In the genomic region with DNA sequence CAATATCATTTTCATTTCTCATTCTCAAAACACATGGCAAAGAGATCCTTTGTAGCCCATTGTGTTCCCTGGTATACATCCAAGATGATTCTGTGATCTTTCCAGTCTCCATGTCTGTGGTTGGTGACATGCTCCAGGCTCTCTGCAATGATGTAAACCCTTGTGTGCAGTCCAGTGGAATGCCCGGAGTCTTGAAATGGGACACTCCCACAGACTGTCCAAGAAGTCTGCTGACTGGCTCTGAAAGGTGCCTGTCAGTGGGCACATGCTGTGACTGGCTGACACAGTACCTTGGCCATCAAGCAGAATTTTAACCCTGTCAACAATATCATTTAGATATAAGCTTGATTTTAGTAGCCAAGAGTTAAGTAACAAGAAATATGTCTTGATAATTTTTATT, we compare ENCODE assay signal across 8 cellular contexts.
DNase-seq lines count a peak whose midpoint lies in the region; ATAC-seq and TF ChIP-seq lines count a peak whose summit lies in the region.

No MANE protein-coding gene starts in this region.

- RAD21 ChIA-PET in HCT116 (lab: Charles Lee; ENCODE audit: low non-redundant PET in 1 of 2, low total read pairs in 2 of 2, uncharacterized antibody in 2 of 2, unreplicated experiment in 2 of 2), result no interaction called here

- no peak overlapping the region for H3K4me3 Mint-ChIP-seq in CD8-positive, alpha-beta memory T cell
- no peak overlapping the region for H3K4me3 Mint-ChIP-seq in activated naive CD4-positive, alpha-beta T cell treated with anti-CD3 and anti-CD28 coated beads for 36 hours

- H3K9me3 Mint-ChIP-seq in CD8-positive, alpha-beta memory T cell, result no peaks in the 10 kb centered on the region
- no peaks in the 10 kb centered on the region for H3K9me3 Mint-ChIP-seq in activated naive CD4-positive, alpha-beta T cell treated with anti-CD3 and anti-CD28 coated beads for 36 hours

- no TSS peak for BruUV-seq in HCT116 (replicated peaks; lab: Mats Ljungman, UMichigan)

- peaks cover 0 to 4% (median 0%) of the 10 kb centered on the region in 3 donors for H3K36me3 Mint-ChIP-seq in CD8-positive, alpha-beta memory T cell
- H3K36me3 Mint-ChIP-seq in activated naive CD4-positive, alpha-beta T cell treated with anti-CD3 and anti-CD28 coated beads for 36 hours (ENCODE audit: low read depth), result no peaks in the 10 kb centered on the region

- ATAC-seq in HCT116, result peak; percentile 76

- no peak for TF ChIP-seq RAD21 in HCT116 (IDR thresholded peaks at IDR 0.05; ENCODE audit: low read depth)

- in situ Hi-C loops in brain microvascular endothelial cell (cut with HindIII; ENCODE audit: low pct_ligation_motif_present, low sequenced_read_pairs), result no loop called here

- no peaks in the 10 kb centered on the region for H3K79me2 ChIP-seq in HCT116 (ENCODE audit: insufficient read depth, low read length)

- no peak for TF ChIP-seq CTCF in HCT116 (IDR thresholded peaks at IDR 0.05 in 2 of 3, conservative IDR thresholded peaks at IDR 0.05 in 1 of 3; ENCODE audit: borderline replicate concordance in 1 of 3, insufficient read depth in 1 of 3, low read depth in 2 of 3, low read length in 2 of 3)
- TF ChIP-seq CTCF in brain microvascular endothelial cell (IDR thresholded peaks at IDR 0.05; ENCODE audit: low read depth, low read length, missing control alignments), result no peak

- POLR2A ChIA-PET in HCT116 (lab: Charles Lee), result no interaction called here
- POLR2A ChIA-PET in CD8-positive, alpha-beta memory T cell (lab: Charles Lee), result no interaction called here

- H3K9me2 ChIP-seq in HCT116 (ENCODE audit: insufficient read depth), result no peaks in the 10 kb centered on the region

- H3K9ac ChIP-seq in HCT116 (ENCODE audit: low read length) (no peak overlapping the region), stomach smooth muscle (ENCODE audit: low read length in 2 of 2) (no peak overlapping the region)

- H4K20me1 ChIP-seq in HCT116 (ENCODE audit: insufficient read depth), result no peaks in the 10 kb centered on the region

- H3K4me2 ChIP-seq in HCT116 (ENCODE audit: low read length), result no peak overlapping the region

- H3K4me1 Mint-ChIP-seq in CD8-positive, alpha-beta memory T cell, result no peaks in the 10 kb centered on the region
- no peaks in the 10 kb centered on the region for H3K4me1 Mint-ChIP-seq in activated naive CD4-positive, alpha-beta T cell treated with anti-CD3 and anti-CD28 coated beads for 36 hours (ENCODE audit: low read depth)

- H3K4me1 ChIP-seq in HCT116 (ENCODE audit: control insufficient read depth in 1 of 2, insufficient read depth in 2 of 2, low read length in 2 of 2), result no peaks in the 10 kb centered on the region
- H3K4me1 ChIP-seq in stomach smooth muscle (ENCODE audit: control insufficient read depth, insufficient read depth, low read length), result peaks cover 4% of the 10 kb centered on the region
- H3K4me1 ChIP-seq in CD8-positive, alpha-beta memory T cell (ENCODE audit: insufficient read depth, low read length), result no peaks in the 10 kb centered on the region

- no peak for DNase-seq in HCT116 (ENCODE audit: low read depth, low spot score)
- DNase-seq in brain microvascular endothelial cell, result peak; percentile 72
- DNase-seq in hippocampal formation (lab: John Stamatoyannopoulos, UW), result peak; percentile 80 to 90
- no peak for DNase-seq in CD8-positive, alpha-beta memory T cell
- no peak for DNase-seq in NAMALWA (ENCODE audit: low spot score)
- DNase-seq in activated naive CD4-positive, alpha-beta T cell treated with anti-CD3 and anti-CD28 coated beads for 36 hours, result no peak
- no peak for DNase-seq in NCI-H2029 treated with DMSO at 0.1 percent for 48 hours (lab: John Stamatoyannopoulos, UW)

- TF ChIP-seq POLR2A in HCT116 (IDR thresholded peaks at IDR 0.05; ENCODE audit: borderline replicate concordance, extremely low read depth, insufficient read depth, insufficient read length), result no peak

- no peaks in the 10 kb centered on the region for H3K9me3 ChIP-seq in HCT116 (ENCODE audit: control insufficient read depth in 1 of 2, insufficient read depth in 1 of 2, low read depth in 1 of 2, low read length in 2 of 2)
- H3K9me3 ChIP-seq in stomach smooth muscle (ENCODE audit: control insufficient read depth in 2 of 2, low read length in 2 of 2), result no peaks in the 10 kb centered on the region
- no peaks in the 10 kb centered on the region for H3K9me3 ChIP-seq in CD8-positive, alpha-beta memory T cell (ENCODE audit: low read length)

- H3K36me3 ChIP-seq in HCT116 (ENCODE audit: control insufficient read depth in 1 of 2, insufficient read depth in 2 of 2, low read length in 2 of 2) (no peaks in the 10 kb centered on the region), brain microvascular endothelial cell (replicated peaks) (no peaks in the 10 kb centered on the region), stomach smooth muscle (ENCODE audit: control insufficient read depth in 2 of 2, insufficient read depth in 2 of 2, low read length in 2 of 2) (no peaks in the 10 kb centered on the region)
- no peaks in the 10 kb centered on the region for H3K36me3 ChIP-seq in CD8-positive, alpha-beta memory T cell (ENCODE audit: insufficient read depth, low read length)

- peaks cover 4 to 19% of the 10 kb centered on the region in 2 donors for H3K27me3 Mint-ChIP-seq in CD8-positive, alpha-beta memory T cell
- peaks cover 14% of the 10 kb centered on the region for H3K27me3 Mint-ChIP-seq in activated naive CD4-positive, alpha-beta T cell treated with anti-CD3 and anti-CD28 coated beads for 36 hours (ENCODE audit: low read depth)

- intact Hi-C loops in HCT116 (cut with micrococcal nuclease), result no loop called here
- intact Hi-C loops in activated naive CD4-positive, alpha-beta T cell treated with anti-CD3 and anti-CD28 coated beads for 36 hours (cut with micrococcal nuclease), result no loop called here

- H3K27ac Mint-ChIP-seq in CD8-positive, alpha-beta memory T cell, result no peak overlapping the region
- no peak overlapping the region for H3K27ac Mint-ChIP-seq in activated naive CD4-positive, alpha-beta T cell treated with anti-CD3 and anti-CD28 coated beads for 36 hours

- CTCF ChIA-PET in HCT116 (lab: Charles Lee), result no interaction called here
- CTCF ChIA-PET in CD8-positive, alpha-beta memory T cell (lab: Charles Lee), result no interaction called here
- CTCF ChIA-PET in activated naive CD4-positive, alpha-beta T cell treated with anti-CD3 and anti-CD28 coated beads for 36 hours (lab: Charles Lee), result no interaction called here

- no peaks in the 10 kb centered on the region for H3K27me3 ChIP-seq in HCT116 (ENCODE audit: insufficient read depth, low read length)
- no peaks in the 10 kb centered on the region for H3K27me3 ChIP-seq in brain microvascular endothelial cell (replicated peaks)
- H3K27me3 ChIP-seq in stomach smooth muscle (ENCODE audit: control insufficient read depth in 1 of 2, insufficient read depth in 2 of 2, low read length in 2 of 2), result no peaks in the 10 kb centered on the region
- H3K27me3 ChIP-seq in CD8-positive, alpha-beta memory T cell (ENCODE audit: insufficient read depth, low read length, poor library complexity, severe bottlenecking), result no peaks in the 10 kb centered on the region

- H2AFZ ChIP-seq in HCT116 (ENCODE audit: low read depth, low read length, poor library complexity, severe bottlenecking), result no peak overlapping the region

- H3K27ac ChIP-seq in HCT116 (ENCODE audit: low read depth, low read length) (no peak overlapping the region), brain microvascular endothelial cell (no peak overlapping the region), stomach smooth muscle (ENCODE audit: low read length) (peak overlapping the region; percentile 70)
- H3K27ac ChIP-seq in CD8-positive, alpha-beta memory T cell (ENCODE audit: low read depth, low read length), result no peak overlapping the region

- H3K4me3 ChIP-seq in HCT116 (replicated peaks in 1 of 2; ENCODE audit: low read depth in 1 of 2, low read length in 2 of 2), result no peak overlapping the region
- no peak overlapping the region for H3K4me3 ChIP-seq in brain microvascular endothelial cell (ENCODE audit: low read depth, low read length)
- H3K4me3 ChIP-seq in stomach smooth muscle (ENCODE audit: low read length in 2 of 2), result no peak overlapping the region
- no peak overlapping the region for H3K4me3 ChIP-seq in CD8-positive, alpha-beta memory T cell (ENCODE audit: low read length)

TF ChIP-seq in HCT116, 20 proteins besides CTCF, POLR2A, EP300 and RAD21:
- TF ChIP-seq FOSL1 (IDR thresholded peaks at IDR 0.05; ENCODE audit: low read depth) (no peak), POLR2AphosphoS5 (IDR thresholded peaks at IDR 0.05; ENCODE audit: low read depth, low read length) (no peak), ZFX (IDR thresholded peaks at IDR 0.05) (no peak), YY1 (IDR thresholded peaks at IDR 0.05; ENCODE audit: extremely low read depth, insufficient replicate concordance, low read depth, low read length) (no peak), ZNF274 (IDR thresholded peaks at IDR 0.05; ENCODE audit: low read depth, low read length) (no peak), EZH2 (IDR thresholded peaks at IDR 0.05) (no peak), JUND (IDR thresholded peaks at IDR 0.05) (no peak)
- TF ChIP-seq, protein P1, sequence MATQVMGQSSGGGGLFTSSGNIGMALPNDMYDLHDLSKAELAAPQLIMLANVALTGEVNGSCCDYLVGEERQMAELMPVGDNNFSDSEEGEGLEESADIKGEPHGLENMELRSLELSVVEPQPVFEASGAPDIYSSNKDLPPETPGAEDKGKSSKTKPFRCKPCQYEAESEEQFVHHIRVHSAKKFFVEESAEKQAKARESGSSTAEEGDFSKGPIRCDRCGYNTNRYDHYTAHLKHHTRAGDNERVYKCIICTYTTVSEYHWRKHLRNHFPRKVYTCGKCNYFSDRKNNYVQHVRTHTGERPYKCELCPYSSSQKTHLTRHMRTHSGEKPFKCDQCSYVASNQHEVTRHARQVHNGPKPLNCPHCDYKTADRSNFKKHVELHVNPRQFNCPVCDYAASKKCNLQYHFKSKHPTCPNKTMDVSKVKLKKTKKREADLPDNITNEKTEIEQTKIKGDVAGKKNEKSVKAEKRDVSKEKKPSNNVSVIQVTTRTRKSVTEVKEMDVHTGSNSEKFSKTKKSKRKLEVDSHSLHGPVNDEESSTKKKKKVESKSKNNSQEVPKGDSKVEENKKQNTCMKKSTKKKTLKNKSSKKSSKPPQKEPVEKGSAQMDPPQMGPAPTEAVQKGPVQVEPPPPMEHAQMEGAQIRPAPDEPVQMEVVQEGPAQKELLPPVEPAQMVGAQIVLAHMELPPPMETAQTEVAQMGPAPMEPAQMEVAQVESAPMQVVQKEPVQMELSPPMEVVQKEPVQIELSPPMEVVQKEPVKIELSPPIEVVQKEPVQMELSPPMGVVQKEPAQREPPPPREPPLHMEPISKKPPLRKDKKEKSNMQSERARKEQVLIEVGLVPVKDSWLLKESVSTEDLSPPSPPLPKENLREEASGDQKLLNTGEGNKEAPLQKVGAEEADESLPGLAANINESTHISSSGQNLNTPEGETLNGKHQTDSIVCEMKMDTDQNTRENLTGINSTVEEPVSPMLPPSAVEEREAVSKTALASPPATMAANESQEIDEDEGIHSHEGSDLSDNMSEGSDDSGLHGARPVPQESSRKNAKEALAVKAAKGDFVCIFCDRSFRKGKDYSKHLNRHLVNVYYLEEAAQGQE (IDR thresholded peaks at IDR 0.05; ENCODE audit: low read depth), result no peak

Comparison
In these comparisons a context has a peak if more than half of its experiments do, and no peak if none do; other contexts are left out.
1. DNase-seq: peak in brain microvascular endothelial cell (single experiment) and hippocampal formation (2 of 2); none in HCT116 (single experiment), CD8-positive, alpha-beta memory T cell (0 of 5), NAMALWA (single experiment), activated naive CD4-positive, alpha-beta T cell treated with anti-CD3 and anti-CD28 coated beads for 36 hours (single experiment) and NCI-H2029 treated with DMSO at 0.1 percent for 48 hours (single experiment).